Comparison of ENCODE assay signal across 19 cellular contexts in genomic region chr12:20486233-20486632, GRCh38.
DNase-seq lines count a peak whose midpoint lies in the region; ATAC-seq and TF ChIP-seq lines count a peak whose summit lies in the region.
"Had no signal": no experiment of that assay in that cellular context is flagged by ENCODE, and none has a peak within 500 bp of the region (broad histone marks: within the 10 kb centered on the region; RNA-seq: fewer than 3 reads in every experiment).

No MANE protein-coding gene starts in this region.

- H3K9me3 Mint-ChIP-seq in progenitor cell of endocrine pancreas (ENCODE audit: low read depth) = peaks cover 3% of the 10 kb centered on the region
- H3K9me3 Mint-ChIP-seq in activated T-cell treated with anti-CD3 and anti-CD28 coated beads, Interleukin-2, amount 50 U/mL, for 4 hours = no peaks in the 10 kb centered on the region
- no peaks in the 10 kb centered on the region for H3K9me3 Mint-ChIP-seq in activated T-cell treated with anti-CD3 and anti-CD28 coated beads, Interleukin-2, amount 50 U/mL, for 24 hours
- H3K9me3 Mint-ChIP-seq in activated naive CD8-positive, alpha-beta T cell treated with anti-CD3 and anti-CD28 coated beads, Interleukin-2, amount 50 U/mL, for 24 hours = no peaks in the 10 kb centered on the region
- H3K9me3 Mint-ChIP-seq: activated naive CD8-positive, alpha-beta T cell treated with anti-CD3 and anti-CD28 coated beads, Interleukin-2, amount 10 ng/mL, durations not matched to agents 7 days and 5 days; central memory CD8-positive, alpha-beta T cell; nephron; stimulated activated memory B cell treated with anti-CD40 and anti-IgM and Interleukin-4, amounts not matched to agents 10 μg/mL and 1 μg/mL and 100 μg/mL, for 72 hours had no signal

- peaks cover 19% of the 10 kb centered on the region for H3K4me1 Mint-ChIP-seq in progenitor cell of endocrine pancreas (ENCODE audit: low read depth)
- no peaks in the 10 kb centered on the region for H3K4me1 Mint-ChIP-seq in activated T-cell treated with anti-CD3 and anti-CD28 coated beads, Interleukin-2, amount 50 U/mL, for 4 hours (ENCODE audit: low read depth)
- no peaks in the 10 kb centered on the region for H3K4me1 Mint-ChIP-seq in activated T-cell treated with anti-CD3 and anti-CD28 coated beads, Interleukin-2, amount 50 U/mL, for 24 hours (ENCODE audit: low read depth)
- H3K4me1 Mint-ChIP-seq in activated naive CD8-positive, alpha-beta T cell treated with anti-CD3 and anti-CD28 coated beads, Interleukin-2, amount 50 U/mL, for 24 hours = no peaks in the 10 kb centered on the region
- H3K4me1 Mint-ChIP-seq: activated naive CD8-positive, alpha-beta T cell treated with anti-CD3 and anti-CD28 coated beads, Interleukin-2, amount 10 ng/mL, durations not matched to agents 7 days and 5 days; central memory CD8-positive, alpha-beta T cell; stimulated activated memory B cell treated with anti-CD40 and anti-IgM and Interleukin-4, amounts not matched to agents 10 μg/mL and 1 μg/mL and 100 μg/mL, for 72 hours; T-helper 17 cell had no signal

- DNase-seq in EH (ENCODE audit: low read depth) (peak; percentile 65), NCI-H69 (lab: John Stamatoyannopoulos, UW) (peak; percentile 60), fibroblast of peridontal ligament (ENCODE audit: extremely low read depth) (peak; percentile 75), progenitor cell of endocrine pancreas (ENCODE audit: low spot score, unreplicated experiment) (no peak), NCI-H2227 (lab: John Stamatoyannopoulos, UW; ENCODE audit: unreplicated experiment) (no peak)
- no peak for DNase-seq in activated T-cell treated with anti-CD3 and anti-CD28 coated beads, Interleukin-2, amount 50 U/mL, for 4 hours
- DNase-seq in activated T-cell treated with anti-CD3 and anti-CD28 coated beads, Interleukin-2, amount 50 U/mL, for 24 hours = no peak
- DNase-seq in activated naive CD8-positive, alpha-beta T cell treated with anti-CD3 and anti-CD28 coated beads, Interleukin-2, amount 50 U/mL, for 24 hours = no peak
- DNase-seq: activated CD8-positive, alpha-beta memory T cell treated with anti-CD3 and anti-CD28 coated beads, Interleukin-2, amount 50 U/mL, for 48 hours; activated naive CD8-positive, alpha-beta T cell treated with anti-CD3 and anti-CD28 coated beads, Interleukin-2, amount 10 ng/mL, durations not matched to agents 7 days and 5 days; COR-L47; H7; NCI-H1436 treated with DMSO at 0.1 percent for 48 hours; T-helper 17 cell had no signal

- no peak for TF ChIP-seq CTCF in progenitor cell of endocrine pancreas (IDR thresholded peaks at IDR 0.05; ENCODE audit: unreplicated experiment)

- no peaks in the 10 kb centered on the region for H3K27me3 Mint-ChIP-seq in progenitor cell of endocrine pancreas
- H3K27me3 Mint-ChIP-seq in activated T-cell treated with anti-CD3 and anti-CD28 coated beads, Interleukin-2, amount 50 U/mL, for 4 hours (ENCODE audit: low read depth) = no peaks in the 10 kb centered on the region
- H3K27me3 Mint-ChIP-seq in activated T-cell treated with anti-CD3 and anti-CD28 coated beads, Interleukin-2, amount 50 U/mL, for 24 hours = peaks cover 3% of the 10 kb centered on the region
- H3K27me3 Mint-ChIP-seq in activated naive CD8-positive, alpha-beta T cell treated with anti-CD3 and anti-CD28 coated beads, Interleukin-2, amount 50 U/mL, for 24 hours = no peaks in the 10 kb centered on the region
- H3K27me3 Mint-ChIP-seq: activated naive CD8-positive, alpha-beta T cell treated with anti-CD3 and anti-CD28 coated beads, Interleukin-2, amount 10 ng/mL, durations not matched to agents 7 days and 5 days; central memory CD8-positive, alpha-beta T cell; stimulated activated memory B cell treated with anti-CD40 and anti-IgM and Interleukin-4, amounts not matched to agents 10 μg/mL and 1 μg/mL and 100 μg/mL, for 72 hours; T-helper 17 cell had no signal

- ATAC-seq in activated T-cell treated with anti-CD3 and anti-CD28 coated beads, Interleukin-2, amount 50 U/mL, for 4 hours = no peak
- ATAC-seq in activated naive CD8-positive, alpha-beta T cell treated with anti-CD3 and anti-CD28 coated beads, Interleukin-2, amount 50 U/mL, for 24 hours = no peak
- ATAC-seq: activated CD4-positive, CD25-positive, alpha-beta regulatory T cell treated with anti-CD3 and anti-CD28 coated beads, Interleukin-2, amount 50 U/mL, for 24 hours; Panc1; stimulated activated memory B cell treated with anti-CD40 and anti-IgM and Interleukin-4, amounts not matched to agents 10 μg/mL and 1 μg/mL and 100 μg/mL, for 72 hours; T-helper 17 cell had no signal

- no peak overlapping the region for H3K4me3 Mint-ChIP-seq in progenitor cell of endocrine pancreas (ENCODE audit: low read depth)
- no peak overlapping the region for H3K4me3 Mint-ChIP-seq in activated T-cell treated with anti-CD3 and anti-CD28 coated beads, Interleukin-2, amount 50 U/mL, for 4 hours
- H3K4me3 Mint-ChIP-seq in activated T-cell treated with anti-CD3 and anti-CD28 coated beads, Interleukin-2, amount 50 U/mL, for 24 hours = no peak overlapping the region
- H3K4me3 Mint-ChIP-seq in activated naive CD8-positive, alpha-beta T cell treated with anti-CD3 and anti-CD28 coated beads, Interleukin-2, amount 50 U/mL, for 24 hours = no peak overlapping the region
- H3K4me3 Mint-ChIP-seq: activated naive CD8-positive, alpha-beta T cell treated with anti-CD3 and anti-CD28 coated beads, Interleukin-2, amount 10 ng/mL, durations not matched to agents 7 days and 5 days; central memory CD8-positive, alpha-beta T cell; nephron; stimulated activated memory B cell treated with anti-CD40 and anti-IgM and Interleukin-4, amounts not matched to agents 10 μg/mL and 1 μg/mL and 100 μg/mL, for 72 hours; T-helper 17 cell had no signal

- H3K27ac Mint-ChIP-seq in progenitor cell of endocrine pancreas = peak overlapping the region; percentile 29
- H3K27ac Mint-ChIP-seq in activated T-cell treated with anti-CD3 and anti-CD28 coated beads, Interleukin-2, amount 50 U/mL, for 24 hours = no peak overlapping the region
- H3K27ac Mint-ChIP-seq in activated naive CD8-positive, alpha-beta T cell treated with anti-CD3 and anti-CD28 coated beads, Interleukin-2, amount 50 U/mL, for 24 hours = no peak overlapping the region
- H3K27ac Mint-ChIP-seq: activated naive CD8-positive, alpha-beta T cell treated with anti-CD3 and anti-CD28 coated beads, Interleukin-2, amount 10 ng/mL, durations not matched to agents 7 days and 5 days; nephron; stimulated activated memory B cell treated with anti-CD40 and anti-IgM and Interleukin-4, amounts not matched to agents 10 μg/mL and 1 μg/mL and 100 μg/mL, for 72 hours; T-helper 17 cell had no signal

- peaks cover 29% of the 10 kb centered on the region for H3K36me3 Mint-ChIP-seq in progenitor cell of endocrine pancreas (ENCODE audit: insufficient read depth)
- no peaks in the 10 kb centered on the region for H3K36me3 Mint-ChIP-seq in activated T-cell treated with anti-CD3 and anti-CD28 coated beads, Interleukin-2, amount 50 U/mL, for 4 hours (ENCODE audit: insufficient read depth)
- no peaks in the 10 kb centered on the region for H3K36me3 Mint-ChIP-seq in activated T-cell treated with anti-CD3 and anti-CD28 coated beads, Interleukin-2, amount 50 U/mL, for 24 hours (ENCODE audit: low read depth)
- H3K36me3 Mint-ChIP-seq in activated naive CD8-positive, alpha-beta T cell treated with anti-CD3 and anti-CD28 coated beads, Interleukin-2, amount 50 U/mL, for 24 hours (ENCODE audit: low read depth) = no peaks in the 10 kb centered on the region
- H3K36me3 Mint-ChIP-seq: activated naive CD8-positive, alpha-beta T cell treated with anti-CD3 and anti-CD28 coated beads, Interleukin-2, amount 10 ng/mL, durations not matched to agents 7 days and 5 days; stimulated activated memory B cell treated with anti-CD40 and anti-IgM and Interleukin-4, amounts not matched to agents 10 μg/mL and 1 μg/mL and 100 μg/mL, for 72 hours had no signal

Comparison
In these comparisons a context has a peak if more than half of its experiments do, and no peak if none do; other contexts are left out.
1. DNase-seq: peak in EH (single experiment), NCI-H69 (single experiment) and fibroblast of peridontal ligament (single experiment); none in progenitor cell of endocrine pancreas (single experiment), NCI-H2227 (single experiment), activated T-cell treated with anti-CD3 and anti-CD28 coated beads, Interleukin-2, amount 50 U/mL, for 4 hours (single experiment), activated T-cell treated with anti-CD3 and anti-CD28 coated beads, Interleukin-2, amount 50 U/mL, for 24 hours (single experiment) and activated naive CD8-positive, alpha-beta T cell treated with anti-CD3 and anti-CD28 coated beads, Interleukin-2, amount 50 U/mL, for 24 hours (single experiment).